In the genomic region with DNA sequence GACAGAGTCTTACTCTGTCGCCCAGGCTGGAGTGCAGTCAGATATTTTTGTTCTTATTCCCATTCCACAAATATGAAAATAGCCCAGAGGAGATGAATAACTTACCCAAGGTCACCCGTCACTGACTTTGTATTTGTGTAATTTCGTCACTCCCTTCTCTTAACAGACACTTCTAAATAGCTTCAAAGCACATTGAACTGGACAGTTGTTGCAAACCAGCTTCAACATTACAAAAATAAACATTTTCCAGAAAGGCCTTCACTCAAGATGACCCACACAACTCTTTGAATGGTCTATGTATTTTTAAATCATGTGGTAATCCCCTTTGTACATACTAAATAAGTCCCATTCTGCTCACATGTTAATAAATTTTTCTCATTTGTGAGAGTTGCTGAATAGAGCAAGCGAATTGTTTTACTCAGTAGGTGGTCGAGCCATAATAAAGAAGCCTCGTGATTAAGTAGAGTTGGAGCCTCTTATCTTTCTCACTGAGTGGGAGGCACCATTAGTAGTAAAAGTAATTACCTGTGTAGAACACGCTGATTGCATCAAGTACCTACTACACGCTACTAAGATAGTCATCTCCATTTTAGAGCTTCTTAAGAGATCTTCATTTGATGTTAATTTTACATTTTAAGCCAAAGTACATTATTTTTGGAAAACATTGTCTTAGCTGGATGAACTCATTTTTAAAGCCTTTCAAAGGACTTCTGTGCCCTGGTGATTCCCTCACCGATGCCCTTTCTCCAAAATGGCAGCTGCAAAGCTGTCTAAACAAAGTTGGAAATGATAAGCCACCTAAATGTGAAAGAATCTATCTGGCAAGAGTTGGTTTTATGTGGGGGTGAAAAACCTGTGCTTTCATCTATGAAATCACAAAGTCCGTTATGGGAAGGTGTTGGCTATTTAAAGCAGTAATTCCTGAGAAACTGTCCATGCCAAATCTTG, we compare ENCODE assay signal across 1 cellular context.
TF ChIP-seq lines count a peak whose summit lies in the region.

No MANE protein-coding gene starts in this region.

TF ChIP-seq in H1, 55 proteins besides CTCF, POLR2A, EP300 and RAD21 (continued from another document):
- TF ChIP-seq SP2 (IDR thresholded peaks at IDR 0.05; ENCODE audit: low read length): no peak
- TF ChIP-seq NRF1 (IDR thresholded peaks at IDR 0.05; ENCODE audit: low read depth, low read length): no peak
- TF ChIP-seq, protein P1, sequence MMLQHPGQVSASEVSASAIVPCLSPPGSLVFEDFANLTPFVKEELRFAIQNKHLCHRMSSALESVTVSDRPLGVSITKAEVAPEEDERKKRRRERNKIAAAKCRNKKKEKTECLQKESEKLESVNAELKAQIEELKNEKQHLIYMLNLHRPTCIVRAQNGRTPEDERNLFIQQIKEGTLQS (IDR thresholded peaks at IDR 0.05; ENCODE audit: insufficient read depth, low read depth, low read length): no peak
- TF ChIP-seq, protein P2, sequence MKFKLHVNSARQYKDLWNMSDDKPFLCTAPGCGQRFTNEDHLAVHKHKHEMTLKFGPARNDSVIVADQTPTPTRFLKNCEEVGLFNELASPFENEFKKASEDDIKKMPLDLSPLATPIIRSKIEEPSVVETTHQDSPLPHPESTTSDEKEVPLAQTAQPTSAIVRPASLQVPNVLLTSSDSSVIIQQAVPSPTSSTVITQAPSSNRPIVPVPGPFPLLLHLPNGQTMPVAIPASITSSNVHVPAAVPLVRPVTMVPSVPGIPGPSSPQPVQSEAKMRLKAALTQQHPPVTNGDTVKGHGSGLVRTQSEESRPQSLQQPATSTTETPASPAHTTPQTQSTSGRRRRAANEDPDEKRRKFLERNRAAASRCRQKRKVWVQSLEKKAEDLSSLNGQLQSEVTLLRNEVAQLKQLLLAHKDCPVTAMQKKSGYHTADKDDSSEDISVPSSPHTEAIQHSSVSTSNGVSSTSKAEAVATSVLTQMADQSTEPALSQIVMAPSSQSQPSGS (IDR thresholded peaks at IDR 0.05; ENCODE audit: low read length): no peak
- TF ChIP-seq POLR2AphosphoS5 (IDR thresholded peaks at IDR 0.05; ENCODE audit: low read depth, low read length): no peak
- TF ChIP-seq BACH1 (IDR thresholded peaks at IDR 0.05; ENCODE audit: low read length): no peak
- no peak for TF ChIP-seq RFX5 (IDR thresholded peaks at IDR 0.05; ENCODE audit: borderline replicate concordance, low read depth, low read length)
- TF ChIP-seq BCL11A (IDR thresholded peaks at IDR 0.05; ENCODE audit: low read depth in 2 of 2, low read length in 2 of 2): no peak
- TF ChIP-seq CHD1 (IDR thresholded peaks at IDR 0.05; ENCODE audit: low read depth, low read length): no peak
- TF ChIP-seq, protein P3, sequence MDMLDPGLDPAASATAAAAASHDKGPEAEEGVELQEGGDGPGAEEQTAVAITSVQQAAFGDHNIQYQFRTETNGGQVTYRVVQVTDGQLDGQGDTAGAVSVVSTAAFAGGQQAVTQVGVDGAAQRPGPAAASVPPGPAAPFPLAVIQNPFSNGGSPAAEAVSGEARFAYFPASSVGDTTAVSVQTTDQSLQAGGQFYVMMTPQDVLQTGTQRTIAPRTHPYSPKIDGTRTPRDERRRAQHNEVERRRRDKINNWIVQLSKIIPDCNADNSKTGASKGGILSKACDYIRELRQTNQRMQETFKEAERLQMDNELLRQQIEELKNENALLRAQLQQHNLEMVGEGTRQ (IDR thresholded peaks at IDR 0.05; ENCODE audit: low read length): no peak
- no peak for TF ChIP-seq NANOG (IDR thresholded peaks at IDR 0.05; ENCODE audit: insufficient read depth, low read depth, low read length, poor library complexity, severe bottlenecking)
- TF ChIP-seq TAF1 (IDR thresholded peaks at IDR 0.05; ENCODE audit: low read depth, low read length): no peak
- no peak for TF ChIP-seq CREB1 (IDR thresholded peaks at IDR 0.05)
- no peak for TF ChIP-seq SRF (IDR thresholded peaks at IDR 0.05; ENCODE audit: low read depth, low read length)
- TF ChIP-seq SUZ12 (IDR thresholded peaks at IDR 0.05; ENCODE audit: low read length): no peak
- TF ChIP-seq CTBP2 (IDR thresholded peaks at IDR 0.05; ENCODE audit: borderline replicate concordance, insufficient read depth, insufficient read length, low read length): no peak
